In the genomic region with DNA sequence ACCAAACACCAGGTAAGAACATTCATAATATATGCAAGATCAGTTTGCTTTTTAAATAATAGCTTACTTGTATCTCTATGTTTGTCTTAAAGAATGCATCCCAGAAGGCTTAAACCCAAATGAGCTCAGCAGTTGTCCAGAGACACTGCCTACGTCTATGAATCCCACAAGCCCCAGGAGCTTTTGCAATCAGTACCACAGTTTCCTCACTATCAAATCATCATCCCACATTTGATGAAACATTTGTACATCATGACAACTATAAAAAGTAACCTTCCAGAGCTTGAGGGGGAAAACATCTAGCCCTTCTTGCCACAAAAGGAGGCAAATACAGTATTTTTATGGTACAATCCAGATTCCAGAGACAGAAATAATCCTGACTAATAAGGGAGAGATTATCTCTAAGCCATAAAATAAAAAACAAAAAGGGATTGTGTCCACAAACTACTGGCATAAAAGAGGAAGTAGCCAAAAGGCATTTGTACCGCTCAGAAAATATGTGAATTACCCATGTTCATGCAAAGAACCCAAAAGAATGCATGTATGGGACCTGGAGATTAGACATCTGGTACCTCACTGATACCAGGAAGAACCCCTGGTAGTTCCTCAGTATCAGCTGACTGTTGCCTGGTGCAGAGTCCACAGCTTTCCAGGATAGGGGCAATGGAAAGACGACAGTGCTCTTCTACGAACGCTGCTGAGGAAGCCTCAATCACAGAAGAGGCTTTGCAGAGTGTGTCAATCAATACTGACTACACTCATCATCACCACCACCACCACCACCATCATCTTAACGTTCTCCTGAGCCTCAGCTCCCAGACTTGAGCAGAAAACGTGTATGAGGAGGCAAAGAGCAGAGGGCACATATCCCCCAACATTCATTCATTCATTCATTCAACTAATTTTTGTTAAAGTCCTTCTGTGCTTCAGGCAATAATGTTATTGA, we compare ENCODE assay signal across 9 cellular contexts.
DNase-seq lines count a peak whose midpoint lies in the region; ATAC-seq, FAIRE-seq and TF ChIP-seq lines count a peak whose summit lies in the region.
"Had no signal": no experiment of that assay in that cellular context is flagged by ENCODE, and none has a peak within 500 bp of the region (broad histone marks: within the 10 kb centered on the region; RNA-seq: fewer than 3 reads in every experiment).

No MANE protein-coding gene starts in this region.

- intact Hi-C loops in K562 (cut with micrococcal nuclease) (loop anchor here (5.0 kb wide), 1 partner anchor 92 kb away; no protein-coding TSS in a partner anchor), aorta (cut with DNase I) (no loop called here)

- peak; percentile 11 for FAIRE-seq in K562 (lab: Jason Lieb, UNC)

- H2AFZ ChIP-seq in K562 (ENCODE audit: low read depth, low read length) = no peak overlapping the region

- no TSS peak for BruUV-seq in K562 (replicated peaks; lab: Mats Ljungman, UMichigan)

- DNase-seq in LHCN-M2 (ENCODE audit: low read depth) (peak; percentile 88), K562 (ENCODE audit: extremely low read depth in 1 of 4, low spot score in 3 of 4) (peak in 1 of 4 experiments; percentile 21), lung (ENCODE audit: low spot score) (no peak), aorta (no peak), NCI-H146 treated with DMSO at 0.1 percent for 48 hours (lab: John Stamatoyannopoulos, UW; ENCODE audit: unreplicated experiment) (no peak), NCI-H1694 (lab: John Stamatoyannopoulos, UW) (no peak)
- DNase-seq: posterior cingulate gyrus, SHP77 had no signal

- ATAC-seq in K562 (0 out of 3 replicates have a peak, but pooled peaks have one; percentile 28), lung (ENCODE audit: insufficient read depth, low FRiP score) (no peak), aorta (ENCODE audit: low FRiP score) (peak; percentile 68), GM21619 (IDR thresholded peaks at IDR 0.05; ENCODE audit: unreplicated experiment) (no peak)

- under 1% methylated on average over 7 of the region's 7 CpGs for WGBS in K562 (ENCODE audit: insufficient coverage, low coverage, missing lambda C conversion rate)
- 41 to 64% methylated on average over 7 of the region's 7 CpGs for WGBS in lung, 2 donors
- 76 to 77% methylated on average over 7 of the region's 7 CpGs for WGBS in aorta, 2 donors

- H3K27me3 ChIP-seq in K562 (ENCODE audit: control insufficient read depth in 2 of 2, insufficient read depth in 2 of 2, low read length in 2 of 2) (no peaks in the 10 kb centered on the region), lung (ENCODE audit: control insufficient read depth, insufficient read depth) (no peaks in the 10 kb centered on the region), aorta (ENCODE audit: control insufficient read depth in 1 of 2, insufficient read depth in 2 of 2, low read length in 1 of 2) (no peaks in the 10 kb centered on the region)

- no peaks in the 10 kb centered on the region for H4K20me1 ChIP-seq in K562 (replicated peaks; ENCODE audit: control insufficient read depth, insufficient read depth, low read length)

- no peaks in the 10 kb centered on the region for H3K9me1 ChIP-seq in K562 (ENCODE audit: control insufficient read depth, insufficient read depth, low read length)

- H3K4me3 ChIP-seq in K562 (no peak overlapping the region), lung (no peak overlapping the region), aorta (ENCODE audit: low read length in 2 of 2) (no peak overlapping the region)

- no peak overlapping the region for H3K4me2 ChIP-seq in K562 (ENCODE audit: insufficient read depth, low read length)

- H3K4me1 ChIP-seq in K562 (replicated peaks in 1 of 2; ENCODE audit: control insufficient read depth in 2 of 2, insufficient read depth in 2 of 2, low read length in 2 of 2) (peaks cover 0 to 11% of the 10 kb centered on the region in 2 experiments; a peak in 3 of 5 replicates), lung (ENCODE audit: control insufficient read depth in 2 of 2, insufficient read depth in 2 of 2, low read length in 2 of 2) (no peaks in the 10 kb centered on the region), aorta (ENCODE audit: control insufficient read depth in 1 of 2, insufficient read depth in 2 of 2, low read length in 2 of 2) (peaks cover 0 to 2% of the 10 kb centered on the region in 2 donors)

- H3K27ac ChIP-seq in K562 (ENCODE audit: extremely low read depth, low read depth, low read length) = no peak overlapping the region
- H3K27ac ChIP-seq in lung (ENCODE audit: low read depth in 1 of 2, low read length in 1 of 2) = peak overlapping the region; percentile 6 to 45
- no peak overlapping the region for H3K27ac ChIP-seq in aorta (ENCODE audit: low read depth in 1 of 2, low read length in 2 of 2)

- H3K36me3 ChIP-seq in K562 (ENCODE audit: control insufficient read depth, insufficient read depth, low read length) (no peaks in the 10 kb centered on the region), lung (ENCODE audit: control insufficient read depth in 2 of 2, insufficient read depth in 2 of 2, low read length in 2 of 2) (no peaks in the 10 kb centered on the region), aorta (ENCODE audit: control insufficient read depth in 1 of 2, insufficient read depth in 2 of 2, low read length in 1 of 2) (no peaks in the 10 kb centered on the region)

- in situ Hi-C loops in K562 (cut with MboI) = no loop called here

- H3K9me3 ChIP-seq in K562 (replicated peaks; ENCODE audit: control insufficient read depth, insufficient read depth, low read depth, low read length) (no peaks in the 10 kb centered on the region), lung (ENCODE audit: control insufficient read depth in 2 of 2, insufficient read depth in 1 of 2, low read length in 1 of 2) (no peaks in the 10 kb centered on the region), aorta (ENCODE audit: control insufficient read depth, low read length) (no peaks in the 10 kb centered on the region)

- TF ChIP-seq CTCF in K562 (IDR thresholded peaks at IDR 0.05 in 2 of 3, conservative IDR thresholded peaks at IDR 0.05 in 1 of 3; ENCODE audit: insufficient read depth in 2 of 3, low read depth in 1 of 3, low read length in 3 of 3) (no peak), lung (IDR thresholded peaks at IDR 0.05; ENCODE audit: control extremely low read depth, extremely low read depth) (no peak)

- CTCF ChIA-PET in K562 (lab: Yijun Ruan, JAX; ENCODE audit: low intra/inter-chr PET ratio) = interaction anchor here (0.6 kb wide), 1 partner anchor 79 kb away, joined by 3 read pairs; no protein-coding TSS in a partner anchor

- POLR2A ChIA-PET in K562 (lab: Yijun Ruan, JAX) = no interaction called here

- no peaks in the 10 kb centered on the region for H3K79me2 ChIP-seq in K562 (ENCODE audit: control insufficient read depth, insufficient read depth, low read length)

- TF ChIP-seq POLR2A in K562 (conservative IDR thresholded peaks at IDR 0.05) = no peak

- no peak overlapping the region for H3K9ac ChIP-seq in K562 (ENCODE audit: insufficient read depth in 1 of 2, low read depth in 2 of 2, low read length in 2 of 2)

- no peak; a peak in 1 of 4 replicates for TF ChIP-seq RAD21 in K562 (CRISPR knock-in tag; conservative IDR thresholded peaks at IDR 0.05 in 1 of 2, IDR thresholded peaks at IDR 0.05 in 1 of 2)

- TF ChIP-seq EP300 in K562 (IDR thresholded peaks at IDR 0.05; ENCODE audit: low read length) = no peak

TF ChIP-seq in K562, 482 proteins besides CTCF, POLR2A, EP300 and RAD21 (continues in another document):
- no peak for TF ChIP-seq GABPA (tag; conservative IDR thresholded peaks at IDR 0.05; ENCODE audit: low read depth)
- no peak for TF ChIP-seq CCAR2 (IDR thresholded peaks at IDR 0.05; ENCODE audit: low read depth, low read length)
- TF ChIP-seq YBX1 (IDR thresholded peaks at IDR 0.05) = no peak
- TF ChIP-seq NFIC (IDR thresholded peaks at IDR 0.05) = no peak
- TF ChIP-seq, protein P1, sequence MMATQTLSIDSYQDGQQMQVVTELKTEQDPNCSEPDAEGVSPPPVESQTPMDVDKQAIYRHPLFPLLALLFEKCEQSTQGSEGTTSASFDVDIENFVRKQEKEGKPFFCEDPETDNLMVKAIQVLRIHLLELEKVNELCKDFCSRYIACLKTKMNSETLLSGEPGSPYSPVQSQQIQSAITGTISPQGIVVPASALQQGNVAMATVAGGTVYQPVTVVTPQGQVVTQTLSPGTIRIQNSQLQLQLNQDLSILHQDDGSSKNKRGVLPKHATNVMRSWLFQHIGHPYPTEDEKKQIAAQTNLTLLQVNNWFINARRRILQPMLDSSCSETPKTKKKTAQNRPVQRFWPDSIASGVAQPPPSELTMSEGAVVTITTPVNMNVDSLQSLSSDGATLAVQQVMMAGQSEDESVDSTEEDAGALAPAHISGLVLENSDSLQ (IDR thresholded peaks at IDR 0.05) = peak; percentile 66; the same call in 1 of the 2 replicates
- TF ChIP-seq SP1 (CRISPR knock-in tag; IDR thresholded peaks at IDR 0.05) = no peak
- TF ChIP-seq CREM (IDR thresholded peaks at IDR 0.05; ENCODE audit: low read depth) = no peak
- TF ChIP-seq, protein P2, sequence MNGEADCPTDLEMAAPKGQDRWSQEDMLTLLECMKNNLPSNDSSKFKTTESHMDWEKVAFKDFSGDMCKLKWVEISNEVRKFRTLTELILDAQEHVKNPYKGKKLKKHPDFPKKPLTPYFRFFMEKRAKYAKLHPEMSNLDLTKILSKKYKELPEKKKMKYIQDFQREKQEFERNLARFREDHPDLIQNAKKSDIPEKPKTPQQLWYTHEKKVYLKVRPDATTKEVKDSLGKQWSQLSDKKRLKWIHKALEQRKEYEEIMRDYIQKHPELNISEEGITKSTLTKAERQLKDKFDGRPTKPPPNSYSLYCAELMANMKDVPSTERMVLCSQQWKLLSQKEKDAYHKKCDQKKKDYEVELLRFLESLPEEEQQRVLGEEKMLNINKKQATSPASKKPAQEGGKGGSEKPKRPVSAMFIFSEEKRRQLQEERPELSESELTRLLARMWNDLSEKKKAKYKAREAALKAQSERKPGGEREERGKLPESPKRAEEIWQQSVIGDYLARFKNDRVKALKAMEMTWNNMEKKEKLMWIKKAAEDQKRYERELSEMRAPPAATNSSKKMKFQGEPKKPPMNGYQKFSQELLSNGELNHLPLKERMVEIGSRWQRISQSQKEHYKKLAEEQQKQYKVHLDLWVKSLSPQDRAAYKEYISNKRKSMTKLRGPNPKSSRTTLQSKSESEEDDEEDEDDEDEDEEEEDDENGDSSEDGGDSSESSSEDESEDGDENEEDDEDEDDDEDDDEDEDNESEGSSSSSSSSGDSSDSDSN (IDR thresholded peaks at IDR 0.05; ENCODE audit: borderline replicate concordance in 1 of 2, low read depth in 2 of 2, low read length in 2 of 2) = no peak
- no peak for TF ChIP-seq HOXB6 (CRISPR knock-in tag; IDR thresholded peaks at IDR 0.05; ENCODE audit: borderline replicate concordance)
- no peak for TF ChIP-seq PCBP1 (IDR thresholded peaks at IDR 0.05; ENCODE audit: low read depth, low read length, poor library complexity, severe bottlenecking)
- no peak for TF ChIP-seq NFE2L1 (tag; IDR thresholded peaks at IDR 0.05; ENCODE audit: borderline replicate concordance, low read depth)
- no peak for TF ChIP-seq HDAC8 (tag; IDR thresholded peaks at IDR 0.05)
- TF ChIP-seq HLTF (IDR thresholded peaks at IDR 0.05) = no peak

Comparison
In these comparisons a context has a peak if more than half of its experiments do, and no peak if none do; other contexts are left out.
1. ATAC-seq: peak in K562 (single experiment) and aorta (single experiment); none in lung (single experiment) and GM21619 (single experiment).
2. H3K27ac ChIP-seq: peak in lung (2 of 2); none in K562 (single experiment) and aorta (0 of 2).